1 cellular context compared by ENCODE assay signal in genomic region chr1:176540428-176540827, GRCh38.
TF ChIP-seq lines count a peak whose summit lies in the region.

No MANE protein-coding gene starts in this region.

TF ChIP-seq in K562, 482 proteins besides CTCF, POLR2A, EP300 and RAD21 (continued from another document and continues in another):
- TF ChIP-seq, protein P1, sequence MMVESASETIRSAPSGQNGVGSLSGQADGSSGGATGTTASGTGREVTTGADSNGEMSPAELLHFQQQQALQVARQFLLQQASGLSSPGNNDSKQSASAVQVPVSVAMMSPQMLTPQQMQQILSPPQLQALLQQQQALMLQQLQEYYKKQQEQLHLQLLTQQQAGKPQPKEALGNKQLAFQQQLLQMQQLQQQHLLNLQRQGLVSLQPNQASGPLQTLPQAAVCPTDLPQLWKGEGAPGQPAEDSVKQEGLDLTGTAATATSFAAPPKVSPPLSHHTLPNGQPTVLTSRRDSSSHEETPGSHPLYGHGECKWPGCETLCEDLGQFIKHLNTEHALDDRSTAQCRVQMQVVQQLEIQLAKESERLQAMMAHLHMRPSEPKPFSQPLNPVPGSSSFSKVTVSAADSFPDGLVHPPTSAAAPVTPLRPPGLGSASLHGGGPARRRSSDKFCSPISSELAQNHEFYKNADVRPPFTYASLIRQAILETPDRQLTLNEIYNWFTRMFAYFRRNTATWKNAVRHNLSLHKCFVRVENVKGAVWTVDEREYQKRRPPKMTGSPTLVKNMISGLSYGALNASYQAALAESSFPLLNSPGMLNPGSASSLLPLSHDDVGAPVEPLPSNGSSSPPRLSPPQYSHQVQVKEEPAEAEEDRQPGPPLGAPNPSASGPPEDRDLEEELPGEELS (CRISPR knock-in tag; IDR thresholded peaks at IDR 0.05; ENCODE audit: borderline replicate concordance): no peak
- TF ChIP-seq ZFP36 (IDR thresholded peaks at IDR 0.05; ENCODE audit: low read depth, low read length, partially characterized antibody): no peak
- TF ChIP-seq ARID3A (IDR thresholded peaks at IDR 0.05; ENCODE audit: borderline replicate concordance, low read depth, low read length): no peak
- TF ChIP-seq FOS (IDR thresholded peaks at IDR 0.05; ENCODE audit: extremely low read depth, insufficient read length): no peak
- no peak for TF ChIP-seq CCAR2 (IDR thresholded peaks at IDR 0.05; ENCODE audit: low read depth, low read length)
- no peak for TF ChIP-seq HMG20A (CRISPR knock-in tag; conservative IDR thresholded peaks at IDR 0.05)
- no peak for TF ChIP-seq NR1H2 (CRISPR knock-in tag; IDR thresholded peaks at IDR 0.05)
- TF ChIP-seq, protein P2, sequence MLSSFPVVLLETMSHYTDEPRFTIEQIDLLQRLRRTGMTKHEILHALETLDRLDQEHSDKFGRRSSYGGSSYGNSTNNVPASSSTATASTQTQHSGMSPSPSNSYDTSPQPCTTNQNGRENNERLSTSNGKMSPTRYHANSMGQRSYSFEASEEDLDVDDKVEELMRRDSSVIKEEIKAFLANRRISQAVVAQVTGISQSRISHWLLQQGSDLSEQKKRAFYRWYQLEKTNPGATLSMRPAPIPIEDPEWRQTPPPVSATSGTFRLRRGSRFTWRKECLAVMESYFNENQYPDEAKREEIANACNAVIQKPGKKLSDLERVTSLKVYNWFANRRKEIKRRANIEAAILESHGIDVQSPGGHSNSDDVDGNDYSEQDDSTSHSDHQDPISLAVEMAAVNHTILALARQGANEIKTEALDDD (IDR thresholded peaks at IDR 0.05): peak; percentile 93
- TF ChIP-seq MEIS2 (IDR thresholded peaks at IDR 0.05; ENCODE audit: partially characterized antibody): no peak
- no peak for TF ChIP-seq CBX1 (IDR thresholded peaks at IDR 0.05; ENCODE audit: low read depth)
- TF ChIP-seq CREB1 (IDR thresholded peaks at IDR 0.05): no peak
- no peak for TF ChIP-seq CREB1 (CRISPR knock-in tag; IDR thresholded peaks at IDR 0.05)
- TF ChIP-seq KLF13 (tag; IDR thresholded peaks at IDR 0.05; ENCODE audit: borderline replicate concordance, low read depth): no peak
- TF ChIP-seq TCF15 (CRISPR knock-in tag; IDR thresholded peaks at IDR 0.05): no peak
- no peak for TF ChIP-seq FOXA3 (CRISPR knock-in tag; conservative IDR thresholded peaks at IDR 0.05 in 1 of 2, IDR thresholded peaks at IDR 0.05 in 1 of 2)
- TF ChIP-seq NR2F6 (CRISPR knock-in tag; IDR thresholded peaks at IDR 0.05): no peak
- TF ChIP-seq MBD1 (CRISPR knock-in tag; IDR thresholded peaks at IDR 0.05): no peak
- no peak for TF ChIP-seq PRMT5 (CRISPR knock-in tag; IDR thresholded peaks at IDR 0.05)
- no peak for TF ChIP-seq ZNF444 (CRISPR knock-in tag; IDR thresholded peaks at IDR 0.05)
- no peak for TF ChIP-seq CEBPG (CRISPR knock-in tag; IDR thresholded peaks at IDR 0.05)
- 0 out of 4 replicates have a peak, but pooled peaks have one; percentile 30 to 36 for TF ChIP-seq CEBPG (tag; conservative IDR thresholded peaks at IDR 0.05 in 1 of 2, IDR thresholded peaks at IDR 0.05 in 1 of 2)
- no peak for TF ChIP-seq SETDB1 (IDR thresholded peaks at IDR 0.05; ENCODE audit: low read length)
- TF ChIP-seq SMAD3 (CRISPR knock-in tag; conservative IDR thresholded peaks at IDR 0.05): no peak
- no peak for TF ChIP-seq KDM2B (CRISPR knock-in tag; IDR thresholded peaks at IDR 0.05)
- TF ChIP-seq ZNF764 (CRISPR knock-in tag; IDR thresholded peaks at IDR 0.05; ENCODE audit: low read depth): no peak
- no peak for TF ChIP-seq HNRNPL (IDR thresholded peaks at IDR 0.05; ENCODE audit: low read depth, low read length)
- TF ChIP-seq HNRNPLL (IDR thresholded peaks at IDR 0.05; ENCODE audit: low read depth, low read length, poor library complexity, severe bottlenecking): no peak
- TF ChIP-seq, protein P3, sequence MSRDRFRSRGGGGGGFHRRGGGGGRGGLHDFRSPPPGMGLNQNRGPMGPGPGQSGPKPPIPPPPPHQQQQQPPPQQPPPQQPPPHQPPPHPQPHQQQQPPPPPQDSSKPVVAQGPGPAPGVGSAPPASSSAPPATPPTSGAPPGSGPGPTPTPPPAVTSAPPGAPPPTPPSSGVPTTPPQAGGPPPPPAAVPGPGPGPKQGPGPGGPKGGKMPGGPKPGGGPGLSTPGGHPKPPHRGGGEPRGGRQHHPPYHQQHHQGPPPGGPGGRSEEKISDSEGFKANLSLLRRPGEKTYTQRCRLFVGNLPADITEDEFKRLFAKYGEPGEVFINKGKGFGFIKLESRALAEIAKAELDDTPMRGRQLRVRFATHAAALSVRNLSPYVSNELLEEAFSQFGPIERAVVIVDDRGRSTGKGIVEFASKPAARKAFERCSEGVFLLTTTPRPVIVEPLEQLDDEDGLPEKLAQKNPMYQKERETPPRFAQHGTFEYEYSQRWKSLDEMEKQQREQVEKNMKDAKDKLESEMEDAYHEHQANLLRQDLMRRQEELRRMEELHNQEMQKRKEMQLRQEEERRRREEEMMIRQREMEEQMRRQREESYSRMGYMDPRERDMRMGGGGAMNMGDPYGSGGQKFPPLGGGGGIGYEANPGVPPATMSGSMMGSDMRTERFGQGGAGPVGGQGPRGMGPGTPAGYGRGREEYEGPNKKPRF (IDR thresholded peaks at IDR 0.05; ENCODE audit: low read depth, low read length): no peak
- TF ChIP-seq ZSCAN32 (CRISPR knock-in tag; IDR thresholded peaks at IDR 0.05): peak; percentile 64; the same call in 1 of the 2 replicates
- TF ChIP-seq KHSRP (IDR thresholded peaks at IDR 0.05): no peak
- 0 out of 2 replicates have a peak, but pooled peaks have one; percentile 40 for TF ChIP-seq ZNF197 (CRISPR knock-in tag; IDR thresholded peaks at IDR 0.05; ENCODE audit: low read depth)
- TF ChIP-seq RBFOX2 (IDR thresholded peaks at IDR 0.05; ENCODE audit: low read depth, low read length): no peak
- TF ChIP-seq NR2C2 (CRISPR knock-in tag; IDR thresholded peaks at IDR 0.05): no peak
- peak; percentile 70 for TF ChIP-seq NR2C2 (tag; IDR thresholded peaks at IDR 0.05)
- TF ChIP-seq TOE1 (IDR thresholded peaks at IDR 0.05; ENCODE audit: borderline replicate concordance): peak; percentile 71; the same call in 1 of the 2 replicates
- TF ChIP-seq TOE1 (CRISPR knock-in tag; IDR thresholded peaks at IDR 0.05; ENCODE audit: borderline replicate concordance, low read depth): no peak
- peak; percentile 24; the same call in 1 of the 2 replicates for TF ChIP-seq KLF16 (IDR thresholded peaks at IDR 0.05)
- no peak for TF ChIP-seq POLR2H (tag; IDR thresholded peaks at IDR 0.05; ENCODE audit: low read depth)
- no peak for TF ChIP-seq SRSF1 (IDR thresholded peaks at IDR 0.05; ENCODE audit: low read depth, low read length)
- TF ChIP-seq, protein P4, sequence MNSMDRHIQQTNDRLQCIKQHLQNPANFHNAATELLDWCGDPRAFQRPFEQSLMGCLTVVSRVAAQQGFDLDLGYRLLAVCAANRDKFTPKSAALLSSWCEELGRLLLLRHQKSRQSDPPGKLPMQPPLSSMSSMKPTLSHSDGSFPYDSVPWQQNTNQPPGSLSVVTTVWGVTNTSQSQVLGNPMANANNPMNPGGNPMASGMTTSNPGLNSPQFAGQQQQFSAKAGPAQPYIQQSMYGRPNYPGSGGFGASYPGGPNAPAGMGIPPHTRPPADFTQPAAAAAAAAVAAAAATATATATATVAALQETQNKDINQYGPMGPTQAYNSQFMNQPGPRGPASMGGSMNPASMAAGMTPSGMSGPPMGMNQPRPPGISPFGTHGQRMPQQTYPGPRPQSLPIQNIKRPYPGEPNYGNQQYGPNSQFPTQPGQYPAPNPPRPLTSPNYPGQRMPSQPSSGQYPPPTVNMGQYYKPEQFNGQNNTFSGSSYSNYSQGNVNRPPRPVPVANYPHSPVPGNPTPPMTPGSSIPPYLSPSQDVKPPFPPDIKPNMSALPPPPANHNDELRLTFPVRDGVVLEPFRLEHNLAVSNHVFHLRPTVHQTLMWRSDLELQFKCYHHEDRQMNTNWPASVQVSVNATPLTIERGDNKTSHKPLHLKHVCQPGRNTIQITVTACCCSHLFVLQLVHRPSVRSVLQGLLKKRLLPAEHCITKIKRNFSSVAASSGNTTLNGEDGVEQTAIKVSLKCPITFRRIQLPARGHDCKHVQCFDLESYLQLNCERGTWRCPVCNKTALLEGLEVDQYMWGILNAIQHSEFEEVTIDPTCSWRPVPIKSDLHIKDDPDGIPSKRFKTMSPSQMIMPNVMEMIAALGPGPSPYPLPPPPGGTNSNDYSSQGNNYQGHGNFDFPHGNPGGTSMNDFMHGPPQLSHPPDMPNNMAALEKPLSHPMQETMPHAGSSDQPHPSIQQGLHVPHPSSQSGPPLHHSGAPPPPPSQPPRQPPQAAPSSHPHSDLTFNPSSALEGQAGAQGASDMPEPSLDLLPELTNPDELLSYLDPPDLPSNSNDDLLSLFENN (IDR thresholded peaks at IDR 0.05; ENCODE audit: low read depth in 2 of 2, low read length in 2 of 2): no peak
- TF ChIP-seq PPARD (CRISPR knock-in tag; IDR thresholded peaks at IDR 0.05): no peak
- no peak for TF ChIP-seq DIDO1 (tag; IDR thresholded peaks at IDR 0.05; ENCODE audit: low read depth)
- peak; percentile 41; the same call in 1 of the 2 replicates for TF ChIP-seq TEAD4 (IDR thresholded peaks at IDR 0.05; ENCODE audit: low read length)
- no peak for TF ChIP-seq TEAD4 (CRISPR knock-in tag; IDR thresholded peaks at IDR 0.05; ENCODE audit: borderline replicate concordance)
- TF ChIP-seq ESRRA (IDR thresholded peaks at IDR 0.05; ENCODE audit: borderline replicate concordance, low read depth): no peak
- no peak for TF ChIP-seq ZNF3 (CRISPR knock-in tag; IDR thresholded peaks at IDR 0.05)
- no peak for TF ChIP-seq SRSF9 (IDR thresholded peaks at IDR 0.05; ENCODE audit: borderline replicate concordance, low read depth, low read length)
- no peak for TF ChIP-seq C11orf30 (IDR thresholded peaks at IDR 0.05; ENCODE audit: low read depth)
- no peak for TF ChIP-seq ZC3H8 (IDR thresholded peaks at IDR 0.05)
- TF ChIP-seq, protein P5, sequence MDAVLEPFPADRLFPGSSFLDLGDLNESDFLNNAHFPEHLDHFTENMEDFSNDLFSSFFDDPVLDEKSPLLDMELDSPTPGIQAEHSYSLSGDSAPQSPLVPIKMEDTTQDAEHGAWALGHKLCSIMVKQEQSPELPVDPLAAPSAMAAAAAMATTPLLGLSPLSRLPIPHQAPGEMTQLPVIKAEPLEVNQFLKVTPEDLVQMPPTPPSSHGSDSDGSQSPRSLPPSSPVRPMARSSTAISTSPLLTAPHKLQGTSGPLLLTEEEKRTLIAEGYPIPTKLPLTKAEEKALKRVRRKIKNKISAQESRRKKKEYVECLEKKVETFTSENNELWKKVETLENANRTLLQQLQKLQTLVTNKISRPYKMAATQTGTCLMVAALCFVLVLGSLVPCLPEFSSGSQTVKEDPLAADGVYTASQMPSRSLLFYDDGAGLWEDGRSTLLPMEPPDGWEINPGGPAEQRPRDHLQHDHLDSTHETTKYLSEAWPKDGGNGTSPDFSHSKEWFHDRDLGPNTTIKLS (IDR thresholded peaks at IDR 0.05; ENCODE audit: borderline replicate concordance, low read depth): no peak
- no peak for TF ChIP-seq RBBP5 (IDR thresholded peaks at IDR 0.05; ENCODE audit: borderline replicate concordance, insufficient read depth, low read length, poor library complexity, severe bottlenecking)
- peak; percentile 49 for TF ChIP-seq CBFA2T3 (IDR thresholded peaks at IDR 0.05)
- TF ChIP-seq CTBP1 (IDR thresholded peaks at IDR 0.05; ENCODE audit: borderline replicate concordance): no peak
- no peak for TF ChIP-seq SMC3 (conservative IDR thresholded peaks at IDR 0.05; ENCODE audit: insufficient read depth, low read depth, low read length)
- TF ChIP-seq TBL1XR1 (IDR thresholded peaks at IDR 0.05; ENCODE audit: low read length in 2 of 2): no peak
- no peak for TF ChIP-seq FIP1L1 (IDR thresholded peaks at IDR 0.05; ENCODE audit: low read depth, low read length, poor library complexity, severe bottlenecking)
- TF ChIP-seq CBX8 (IDR thresholded peaks at IDR 0.05; ENCODE audit: borderline replicate concordance, extremely low read depth, low read depth, low read length, poor library complexity, severe bottlenecking): no peak
- TF ChIP-seq, protein P6, sequence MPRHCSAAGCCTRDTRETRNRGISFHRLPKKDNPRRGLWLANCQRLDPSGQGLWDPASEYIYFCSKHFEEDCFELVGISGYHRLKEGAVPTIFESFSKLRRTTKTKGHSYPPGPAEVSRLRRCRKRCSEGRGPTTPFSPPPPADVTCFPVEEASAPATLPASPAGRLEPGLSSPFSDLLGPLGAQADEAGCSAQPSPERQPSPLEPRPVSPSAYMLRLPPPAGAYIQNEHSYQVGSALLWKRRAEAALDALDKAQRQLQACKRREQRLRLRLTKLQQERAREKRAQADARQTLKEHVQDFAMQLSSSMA (CRISPR knock-in tag; IDR thresholded peaks at IDR 0.05): no peak
- no peak for TF ChIP-seq ZNF445 (CRISPR knock-in tag; IDR thresholded peaks at IDR 0.05; ENCODE audit: low read depth)
- TF ChIP-seq THRAP3 (IDR thresholded peaks at IDR 0.05; ENCODE audit: borderline replicate concordance): no peak
- peak; percentile 40; the same call in 1 of the 2 replicates for TF ChIP-seq FOSL1 (tag; conservative IDR thresholded peaks at IDR 0.05)
- TF ChIP-seq ZNF316 (IDR thresholded peaks at IDR 0.05): no peak
- no peak for TF ChIP-seq POLR2G (IDR thresholded peaks at IDR 0.05; ENCODE audit: low read depth, low read length)
- TF ChIP-seq CEBPB (tag; IDR thresholded peaks at IDR 0.05): no peak
